10 cellular contexts compared by ENCODE assay signal in the genomic region with DNA sequence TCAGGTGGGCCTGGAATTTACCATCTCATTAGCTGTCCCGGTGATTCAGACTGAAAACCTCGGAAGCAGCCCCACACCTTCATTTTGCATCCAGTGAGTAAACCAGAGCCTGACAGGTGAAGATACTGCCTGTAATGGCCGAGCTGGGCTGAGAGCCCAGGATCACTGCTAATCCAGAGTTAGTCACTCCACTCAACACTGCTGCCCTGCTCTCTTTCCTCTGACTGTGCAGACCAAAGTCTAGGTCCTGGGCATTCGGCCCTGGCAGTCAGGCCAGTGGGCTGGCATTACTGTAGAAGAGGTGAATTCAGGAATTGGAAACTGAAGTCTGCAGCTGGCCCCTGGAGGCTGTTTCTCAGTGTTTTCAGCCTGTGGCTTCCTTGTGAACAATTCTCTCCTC. TPM values are rescaled to one million over a fixed set of nuclear protein-coding genes. Genes with fewer than 3 reads are reported as not detected.
DNase-seq lines count a peak whose midpoint lies in the region; ATAC-seq and TF ChIP-seq lines count a peak whose summit lies in the region.
"Had no signal": no experiment of that assay in that cellular context is flagged by ENCODE, and none has a peak within 500 bp of the region (broad histone marks: within the 10 kb centered on the region; RNA-seq: fewer than 3 reads in every experiment).

No MANE protein-coding gene starts in this region.

- no peak overlapping the region for H3K4ac ChIP-seq in trophoblast cell (ENCODE audit: low read depth, low read length)

- H3K9me3 ChIP-seq in HCT116 (ENCODE audit: control insufficient read depth in 1 of 2, insufficient read depth in 1 of 2, low read depth in 1 of 2, low read length in 2 of 2) (no peaks in the 10 kb centered on the region), adrenal gland (replicated peaks in 1 of 3) (no peaks in the 10 kb centered on the region), trophoblast cell (ENCODE audit: insufficient read depth, low read depth, low read length) (peaks cover 3% of the 10 kb centered on the region)
- H3K9me3 ChIP-seq in CD4-positive, alpha-beta memory T cell (ENCODE audit: control insufficient read depth in 1 of 2, low read length in 2 of 2), result no peaks in the 10 kb centered on the region

- no peak overlapping the region for H2AK5ac ChIP-seq in trophoblast cell (ENCODE audit: low read length)

- no peaks in the 10 kb centered on the region for H3K27me3 ChIP-seq in HCT116 (ENCODE audit: insufficient read depth, low read length)
- H3K27me3 ChIP-seq in adrenal gland, result no peaks in the 10 kb centered on the region
- no peaks in the 10 kb centered on the region for H3K27me3 ChIP-seq in trophoblast cell (ENCODE audit: insufficient read depth, low read length)
- H3K27me3 ChIP-seq in CD4-positive, alpha-beta memory T cell (ENCODE audit: insufficient read depth, low read length), result no peaks in the 10 kb centered on the region

- H2AFZ ChIP-seq in HCT116 (ENCODE audit: low read depth, low read length, poor library complexity, severe bottlenecking), result no peak overlapping the region
- H2AFZ ChIP-seq in trophoblast cell (ENCODE audit: insufficient read depth, low read length, poor library complexity), result no peak overlapping the region

- H3K4me2 ChIP-seq in HCT116 (ENCODE audit: low read length), result no peak overlapping the region
- no peak overlapping the region for H3K4me2 ChIP-seq in trophoblast cell (ENCODE audit: low read length)

- no peak overlapping the region for H3K27ac Mint-ChIP-seq in activated T-cell treated with anti-CD3 and anti-CD28 coated beads, Interleukin-2, amount 50 U/mL, for 72 hours
- no peak overlapping the region for H3K27ac Mint-ChIP-seq in CD4-positive, alpha-beta memory T cell
- H3K27ac Mint-ChIP-seq: activated naive CD8-positive, alpha-beta T cell treated with anti-CD3 and anti-CD28 coated beads for 36 hours; mesothelial cell of epicardium had no signal

- no peak overlapping the region for H3K14ac ChIP-seq in trophoblast cell (ENCODE audit: low read length)

- no peaks in the 10 kb centered on the region for H3K27me3 Mint-ChIP-seq in activated T-cell treated with anti-CD3 and anti-CD28 coated beads, Interleukin-2, amount 50 U/mL, for 72 hours (ENCODE audit: low read depth)
- H3K27me3 Mint-ChIP-seq in CD4-positive, alpha-beta memory T cell, result peaks cover 0 to 2% of the 10 kb centered on the region in 2 donors

- no peaks in the 10 kb centered on the region for H4K20me1 ChIP-seq in HCT116 (ENCODE audit: insufficient read depth)

- peaks cover 17% of the 10 kb centered on the region for H3K79me1 ChIP-seq in trophoblast cell (ENCODE audit: low read length)

- TF ChIP-seq POLR2A in HCT116 (IDR thresholded peaks at IDR 0.05; ENCODE audit: borderline replicate concordance, extremely low read depth, insufficient read depth, insufficient read length) (no peak), adrenal gland (IDR thresholded peaks at IDR 0.05) (no peak)

- H2BK120ac ChIP-seq in trophoblast cell (ENCODE audit: insufficient read depth, low read length, poor library complexity), result peak overlapping the region; percentile 56

- no peaks in the 10 kb centered on the region for H3K9me3 Mint-ChIP-seq in activated T-cell treated with anti-CD3 and anti-CD28 coated beads, Interleukin-2, amount 50 U/mL, for 72 hours
- no peaks in the 10 kb centered on the region for H3K9me3 Mint-ChIP-seq in CD4-positive, alpha-beta memory T cell
- H3K9me3 Mint-ChIP-seq: activated naive CD8-positive, alpha-beta T cell treated with anti-CD3 and anti-CD28 coated beads for 36 hours; mesothelial cell of epicardium had no signal

- H3K9ac ChIP-seq in HCT116 (ENCODE audit: low read length), result no peak overlapping the region
- no peak overlapping the region for H3K9ac ChIP-seq in trophoblast cell (ENCODE audit: low read length)

- no peak overlapping the region for H4K12ac ChIP-seq in trophoblast cell (ENCODE audit: low read depth, low read length)

- BruUV-seq in HCT116 (replicated peaks; lab: Mats Ljungman, UMichigan), result no TSS peak

- WGBS in adrenal gland, 4 donors, result 49 to 63% (median 53%) methylated on average over 3 to 4 of the region's 4 CpGs
- no CpG with 5 or more reads among the region's 4 CpGs for WGBS in trophoblast cell (ENCODE audit: extremely low coverage, insufficient coverage, insufficient read length)

- H3K27ac ChIP-seq in HCT116 (ENCODE audit: low read depth, low read length) (peak overlapping the region; percentile 74), adrenal gland (peak overlapping the region in 1 of 5 donors; percentile 15), trophoblast cell (ENCODE audit: low read depth, low read length) (no peak overlapping the region)
- no peak overlapping the region for H3K27ac ChIP-seq in CD4-positive, alpha-beta memory T cell (ENCODE audit: low read depth, low read length)

- H3K4me3 ChIP-seq in HCT116 (replicated peaks in 1 of 2; ENCODE audit: low read depth in 1 of 2, low read length in 2 of 2) (no peak overlapping the region), adrenal gland (no peak overlapping the region), trophoblast cell (ENCODE audit: low read depth, low read length) (no peak overlapping the region)
- no peak overlapping the region for H3K4me3 ChIP-seq in CD4-positive, alpha-beta memory T cell (ENCODE audit: low read length in 2 of 2)

- no peak overlapping the region for H3K4me3 Mint-ChIP-seq in activated T-cell treated with anti-CD3 and anti-CD28 coated beads, Interleukin-2, amount 50 U/mL, for 72 hours
- no peak overlapping the region for H3K4me3 Mint-ChIP-seq in CD4-positive, alpha-beta memory T cell
- H3K4me3 Mint-ChIP-seq: activated naive CD8-positive, alpha-beta T cell treated with anti-CD3 and anti-CD28 coated beads for 36 hours; mesothelial cell of epicardium had no signal

- H3K23ac ChIP-seq in trophoblast cell (ENCODE audit: low read length), result no peak overlapping the region

- TF ChIP-seq RAD21 in HCT116 (IDR thresholded peaks at IDR 0.05; ENCODE audit: low read depth), result no peak

- no peaks in the 10 kb centered on the region for H3K4me1 Mint-ChIP-seq in activated T-cell treated with anti-CD3 and anti-CD28 coated beads, Interleukin-2, amount 50 U/mL, for 72 hours (ENCODE audit: low read depth)
- no peaks in the 10 kb centered on the region for H3K4me1 Mint-ChIP-seq in CD4-positive, alpha-beta memory T cell

- H3K36me3 ChIP-seq in HCT116 (ENCODE audit: control insufficient read depth in 1 of 2, insufficient read depth in 2 of 2, low read length in 2 of 2) (no peaks in the 10 kb centered on the region), adrenal gland (replicated peaks in 1 of 2) (no peaks in the 10 kb centered on the region), trophoblast cell (ENCODE audit: control insufficient read depth in 1 of 2, insufficient read depth in 2 of 2, low read length in 2 of 2) (no peaks in the 10 kb centered on the region)
- no peaks in the 10 kb centered on the region for H3K36me3 ChIP-seq in CD4-positive, alpha-beta memory T cell (ENCODE audit: insufficient read depth, low read length)

- H3K18ac ChIP-seq in trophoblast cell (ENCODE audit: low read length), result peak overlapping the region; percentile 11

- DNase-seq in HCT116 (ENCODE audit: low read depth, low spot score) (no peak), adrenal gland (peak; percentile 56 to 86 (median 80)), glomerular visceral epithelial cell (ENCODE audit: extremely low spot score) (peak; percentile 59), trophoblast cell (no peak), SHP77 (lab: John Stamatoyannopoulos, UW) (no peak)
- DNase-seq in activated T-cell treated with anti-CD3 and anti-CD28 coated beads, Interleukin-2, amount 50 U/mL, for 72 hours, result no peak
- DNase-seq in CD4-positive, alpha-beta memory T cell, result no peak
- DNase-seq: activated naive CD8-positive, alpha-beta T cell treated with anti-CD3 and anti-CD28 coated beads for 36 hours had no signal

- H3K36me3 Mint-ChIP-seq in activated T-cell treated with anti-CD3 and anti-CD28 coated beads, Interleukin-2, amount 50 U/mL, for 72 hours (ENCODE audit: insufficient read depth in 2 of 2), result no peaks in the 10 kb centered on the region
- no peaks in the 10 kb centered on the region for H3K36me3 Mint-ChIP-seq in CD4-positive, alpha-beta memory T cell
- H3K36me3 Mint-ChIP-seq: activated naive CD8-positive, alpha-beta T cell treated with anti-CD3 and anti-CD28 coated beads for 36 hours; mesothelial cell of epicardium had no signal

- H2BK12ac ChIP-seq in trophoblast cell (ENCODE audit: low read length), result no peak overlapping the region

- no peaks in the 10 kb centered on the region for H3K9me2 ChIP-seq in HCT116 (ENCODE audit: insufficient read depth)

- CTCF ChIA-PET in HCT116 (lab: Charles Lee), result no interaction called here
- CTCF ChIA-PET in CD4-positive, alpha-beta memory T cell (lab: Charles Lee; ENCODE audit: partially characterized antibody), result interaction anchor here (6.2 kb wide), 1 partner anchor 311 kb away, joined by 207 read pairs; no protein-coding TSS in a partner anchor

- H2BK5ac ChIP-seq in trophoblast cell (ENCODE audit: low read depth, low read length, poor library complexity), result no peak overlapping the region

- H3K79me2 ChIP-seq in HCT116 (ENCODE audit: insufficient read depth, low read length), result no peaks in the 10 kb centered on the region
- peaks cover 3% of the 10 kb centered on the region for H3K79me2 ChIP-seq in trophoblast cell (ENCODE audit: control insufficient read depth, insufficient read depth, low read length, poor library complexity)

- RAD21 ChIA-PET in HCT116 (lab: Charles Lee; ENCODE audit: low non-redundant PET in 1 of 2, low total read pairs in 2 of 2, uncharacterized antibody in 2 of 2, unreplicated experiment in 2 of 2), result no interaction called here

- H3K4me1 ChIP-seq in HCT116 (ENCODE audit: control insufficient read depth in 1 of 2, insufficient read depth in 2 of 2, low read length in 2 of 2) (peaks cover 41 to 80% of the 10 kb centered on the region in 2 experiments), adrenal gland (replicated peaks in 1 of 2) (peaks cover 0 to 7% of the 10 kb centered on the region in 2 donors), trophoblast cell (ENCODE audit: control insufficient read depth in 1 of 2, insufficient read depth in 2 of 2, low read length in 2 of 2) (peaks cover 14 to 22% of the 10 kb centered on the region in 2 experiments)
- H3K4me1 ChIP-seq in CD4-positive, alpha-beta memory T cell (ENCODE audit: insufficient read depth, low read length), result peaks cover 2% of the 10 kb centered on the region

- intact Hi-C loops in HCT116 (cut with micrococcal nuclease) (no loop called here), adrenal gland (cut with DNase I) (no loop called here)
- intact Hi-C loops in CD4-positive, alpha-beta memory T cell (cut with micrococcal nuclease), result no loop called here

- POLR2A ChIA-PET in HCT116 (lab: Charles Lee), result interaction anchor here (4.0 kb wide), 1 partner anchor 117 kb away, joined by 14 read pairs; no protein-coding TSS in a partner anchor
- POLR2A ChIA-PET in CD4-positive, alpha-beta memory T cell (lab: Charles Lee; ENCODE audit: partially characterized antibody), result no interaction called here

- no peak overlapping the region for H4K8ac ChIP-seq in trophoblast cell (ENCODE audit: low read depth, low read length)

- ATAC-seq in HCT116, result no peak
- no peak for ATAC-seq in activated T-cell treated with anti-CD3 and anti-CD28 coated beads, Interleukin-2, amount 50 U/mL, for 72 hours (replicated peaks in 1 of 2)
- no peak for ATAC-seq in HG03432 (IDR thresholded peaks at IDR 0.05; ENCODE audit: unreplicated experiment)

- TF ChIP-seq CTCF in HCT116 (IDR thresholded peaks at IDR 0.05 in 2 of 3, conservative IDR thresholded peaks at IDR 0.05 in 1 of 3; ENCODE audit: borderline replicate concordance in 1 of 3, insufficient read depth in 1 of 3, low read depth in 2 of 3, low read length in 2 of 3), result no peak
- no peak for TF ChIP-seq CTCF in adrenal gland (IDR thresholded peaks at IDR 0.05)

- H4K91ac ChIP-seq in trophoblast cell (ENCODE audit: low read depth, low read length), result peak overlapping the region; percentile 31

RNA-seq across cellular contexts. Expression of gene TMEM17, which starts 44.3 kb away (rescaled TPM):
- total RNA-seq in HCT116 (2021; ENCODE audit: unreplicated experiment), result 3.2 TPM
- polyA plus RNA-seq in HCT116 (2012), result 1.2 and 2.0 TPM in 2 replicates
- 1 to 10 TPM in 7 of 8 donors, under 1 TPM in 1; 0.30 to 6.5 (median 3.5) TPM for total RNA-seq in adrenal gland
- 1 to 10 TPM; 1.1 to 7.2 (median 1.5) TPM for polyA plus RNA-seq in adrenal gland
- polyA plus RNA-seq in trophoblast cell (2013), result 1.2 and 1.4 TPM in 2 replicates
- total RNA-seq in activated T-cell treated with anti-CD3 and anti-CD28 coated beads, Interleukin-2, amount 50 U/mL, for 72 hours, result under 1 TPM; 0.32 to 0.70 TPM
- not detected for total RNA-seq in CD4-positive, alpha-beta memory T cell
- not detected for polyA plus RNA-seq in CD4-positive, alpha-beta memory T cell

Comparison
In these comparisons a context has a peak if more than half of its experiments do, and no peak if none do; other contexts are left out.
1. DNase-seq: peak in adrenal gland (7 of 7) and glomerular visceral epithelial cell (single experiment); none in HCT116 (single experiment), trophoblast cell (0 of 2), activated T-cell treated with anti-CD3 and anti-CD28 coated beads, Interleukin-2, amount 50 U/mL, for 72 hours (0 of 2), CD4-positive, alpha-beta memory T cell (0 of 5) and SHP77 (0 of 2).